1 cellular context compared by ENCODE assay signal in the genomic region with DNA sequence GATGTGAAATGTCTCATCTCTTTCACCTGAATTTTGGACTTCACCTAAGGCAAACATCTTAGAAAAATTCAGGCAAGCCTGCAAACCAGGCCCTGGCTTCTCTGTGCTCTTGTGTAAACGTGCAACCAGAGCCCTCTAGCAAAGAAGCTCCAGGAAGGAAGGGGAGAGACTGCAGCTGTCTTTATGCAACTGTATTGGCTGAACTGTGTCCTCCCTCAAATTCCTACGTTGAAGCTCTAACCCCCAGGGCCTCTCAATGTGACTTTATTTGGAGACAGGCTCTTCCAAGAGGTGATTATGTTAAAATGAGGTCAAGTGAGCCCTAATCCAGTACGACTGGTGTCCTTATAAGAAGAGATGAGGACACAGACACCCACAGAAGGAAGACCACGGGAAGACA.
TF ChIP-seq lines count a peak whose summit lies in the region.

No MANE protein-coding gene starts in this region.

TF ChIP-seq in SK-N-SH, 30 proteins besides CTCF, POLR2A, EP300 and RAD21 (continued from another document):
- TF ChIP-seq, protein P1, sequence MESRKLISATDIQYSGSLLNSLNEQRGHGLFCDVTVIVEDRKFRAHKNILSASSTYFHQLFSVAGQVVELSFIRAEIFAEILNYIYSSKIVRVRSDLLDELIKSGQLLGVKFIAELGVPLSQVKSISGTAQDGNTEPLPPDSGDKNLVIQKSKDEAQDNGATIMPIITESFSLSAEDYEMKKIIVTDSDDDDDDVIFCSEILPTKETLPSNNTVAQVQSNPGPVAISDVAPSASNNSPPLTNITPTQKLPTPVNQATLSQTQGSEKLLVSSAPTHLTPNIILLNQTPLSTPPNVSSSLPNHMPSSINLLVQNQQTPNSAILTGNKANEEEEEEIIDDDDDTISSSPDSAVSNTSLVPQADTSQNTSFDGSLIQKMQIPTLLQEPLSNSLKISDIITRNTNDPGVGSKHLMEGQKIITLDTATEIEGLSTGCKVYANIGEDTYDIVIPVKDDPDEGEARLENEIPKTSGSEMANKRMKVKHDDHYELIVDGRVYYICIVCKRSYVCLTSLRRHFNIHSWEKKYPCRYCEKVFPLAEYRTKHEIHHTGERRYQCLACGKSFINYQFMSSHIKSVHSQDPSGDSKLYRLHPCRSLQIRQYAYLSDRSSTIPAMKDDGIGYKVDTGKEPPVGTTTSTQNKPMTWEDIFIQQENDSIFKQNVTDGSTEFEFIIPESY (IDR thresholded peaks at IDR 0.05; ENCODE audit: borderline replicate concordance, low read depth): no peak
- TF ChIP-seq JUND (IDR thresholded peaks at IDR 0.05) (no peak), FOSL2 (IDR thresholded peaks at IDR 0.05; ENCODE audit: borderline replicate concordance, low read depth) (no peak)
- TF ChIP-seq, protein P2, sequence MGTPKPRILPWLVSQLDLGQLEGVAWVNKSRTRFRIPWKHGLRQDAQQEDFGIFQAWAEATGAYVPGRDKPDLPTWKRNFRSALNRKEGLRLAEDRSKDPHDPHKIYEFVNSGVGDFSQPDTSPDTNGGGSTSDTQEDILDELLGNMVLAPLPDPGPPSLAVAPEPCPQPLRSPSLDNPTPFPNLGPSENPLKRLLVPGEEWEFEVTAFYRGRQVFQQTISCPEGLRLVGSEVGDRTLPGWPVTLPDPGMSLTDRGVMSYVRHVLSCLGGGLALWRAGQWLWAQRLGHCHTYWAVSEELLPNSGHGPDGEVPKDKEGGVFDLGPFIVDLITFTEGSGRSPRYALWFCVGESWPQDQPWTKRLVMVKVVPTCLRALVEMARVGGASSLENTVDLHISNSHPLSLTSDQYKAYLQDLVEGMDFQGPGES (IDR thresholded peaks at IDR 0.05; ENCODE audit: low read depth, low read length): no peak
